1 cellular context compared by ENCODE assay signal in genomic region chr3:152436707-152437615, GRCh38.
A peak's percentile ranks its signal among the peaks of the same experiment; 100 is the strongest.
TF ChIP-seq lines count a peak whose summit lies in the region.

No MANE protein-coding gene starts in this region.

TF ChIP-seq in K562, 482 proteins besides CTCF, POLR2A, EP300 and RAD21 (continued from another document and continues in another):
- TF ChIP-seq ZBTB49 (CRISPR knock-in tag; IDR thresholded peaks at IDR 0.05; ENCODE audit: borderline replicate concordance) (no peak), SP1 (CRISPR knock-in tag; IDR thresholded peaks at IDR 0.05) (no peak), HEY1 (CRISPR knock-in tag; IDR thresholded peaks at IDR 0.05; ENCODE audit: borderline replicate concordance) (no peak), ILK (tag; IDR thresholded peaks at IDR 0.05; ENCODE audit: borderline replicate concordance, low read depth) (no peak), DDX20 (tag; IDR thresholded peaks at IDR 0.05; ENCODE audit: low read depth) (no peak), TGIF2 (CRISPR knock-in tag; IDR thresholded peaks at IDR 0.05) (no peak), EGR1 (conservative IDR thresholded peaks at IDR 0.05) (no peak), NR3C1 (CRISPR knock-in tag; IDR thresholded peaks at IDR 0.05) (no peak), MAFF (IDR thresholded peaks at IDR 0.05; ENCODE audit: low read length) (peak; percentile 92), DIDO1 (tag; IDR thresholded peaks at IDR 0.05; ENCODE audit: low read depth) (no peak), SMARCA5 (IDR thresholded peaks at IDR 0.05) (no peak), FIP1L1 (IDR thresholded peaks at IDR 0.05; ENCODE audit: low read depth, low read length, poor library complexity, severe bottlenecking) (no peak), HIVEP1 (CRISPR knock-in tag; IDR thresholded peaks at IDR 0.05) (no peak), RNF2 (IDR thresholded peaks at IDR 0.05) (peak; percentile 29; the same call in 1 of the 2 replicates), ZNF124 (CRISPR knock-in tag; IDR thresholded peaks at IDR 0.05) (no peak), GABPB1 (CRISPR knock-in tag; IDR thresholded peaks at IDR 0.05) (no peak), HNRNPH1 (optimal IDR thresholded peaks at IDR 0.05; ENCODE audit: low read depth, low read length) (no peak), CEBPB (tag; IDR thresholded peaks at IDR 0.05) (no peak), NFIC (IDR thresholded peaks at IDR 0.05) (no peak), CREBBP (IDR thresholded peaks at IDR 0.05; ENCODE audit: low read depth, low read length) (no peak), ZNF274 (IDR thresholded peaks at IDR 0.05; ENCODE audit: borderline replicate concordance, low read depth, low read length) (no peak), NBN (IDR thresholded peaks at IDR 0.05; ENCODE audit: low read depth) (no peak), MITF (IDR thresholded peaks at IDR 0.05) (no peak), ARID1B (IDR thresholded peaks at IDR 0.05) (peak; percentile 65), NR4A1 (CRISPR knock-in tag; IDR thresholded peaks at IDR 0.05) (no peak), NR4A1 (tag; IDR thresholded peaks at IDR 0.05) (no peak), SAFB2 (IDR thresholded peaks at IDR 0.05; ENCODE audit: borderline replicate concordance, low read depth, low read length, severe bottlenecking) (no peak), E2F5 (CRISPR knock-in tag; IDR thresholded peaks at IDR 0.05) (no peak), E2F1 (CRISPR knock-in tag; IDR thresholded peaks at IDR 0.05) (no peak), TEAD2 (tag; IDR thresholded peaks at IDR 0.05) (no peak), ADNP (tag; IDR thresholded peaks at IDR 0.05) (no peak), MAFG (tag; conservative IDR thresholded peaks at IDR 0.05) (peak; percentile 91), ZNF165 (CRISPR knock-in tag; IDR thresholded peaks at IDR 0.05; ENCODE audit: borderline replicate concordance) (no peak), ZNF707 (CRISPR knock-in tag; conservative IDR thresholded peaks at IDR 0.05) (no peak), MAFK (IDR thresholded peaks at IDR 0.05; ENCODE audit: low read length) (peak; percentile 90), NR2F6 (CRISPR knock-in tag; IDR thresholded peaks at IDR 0.05) (no peak), CC2D1A (IDR thresholded peaks at IDR 0.05) (peak; percentile 89; the same call in 1 of the 2 replicates), ZNF24 (IDR thresholded peaks at IDR 0.05) (no peak), ZNF311 (CRISPR knock-in tag; IDR thresholded peaks at IDR 0.05) (no peak), ZC3H11A (IDR thresholded peaks at IDR 0.05; ENCODE audit: low read depth, low read length) (no peak)
- TF ChIP-seq, protein P1, sequence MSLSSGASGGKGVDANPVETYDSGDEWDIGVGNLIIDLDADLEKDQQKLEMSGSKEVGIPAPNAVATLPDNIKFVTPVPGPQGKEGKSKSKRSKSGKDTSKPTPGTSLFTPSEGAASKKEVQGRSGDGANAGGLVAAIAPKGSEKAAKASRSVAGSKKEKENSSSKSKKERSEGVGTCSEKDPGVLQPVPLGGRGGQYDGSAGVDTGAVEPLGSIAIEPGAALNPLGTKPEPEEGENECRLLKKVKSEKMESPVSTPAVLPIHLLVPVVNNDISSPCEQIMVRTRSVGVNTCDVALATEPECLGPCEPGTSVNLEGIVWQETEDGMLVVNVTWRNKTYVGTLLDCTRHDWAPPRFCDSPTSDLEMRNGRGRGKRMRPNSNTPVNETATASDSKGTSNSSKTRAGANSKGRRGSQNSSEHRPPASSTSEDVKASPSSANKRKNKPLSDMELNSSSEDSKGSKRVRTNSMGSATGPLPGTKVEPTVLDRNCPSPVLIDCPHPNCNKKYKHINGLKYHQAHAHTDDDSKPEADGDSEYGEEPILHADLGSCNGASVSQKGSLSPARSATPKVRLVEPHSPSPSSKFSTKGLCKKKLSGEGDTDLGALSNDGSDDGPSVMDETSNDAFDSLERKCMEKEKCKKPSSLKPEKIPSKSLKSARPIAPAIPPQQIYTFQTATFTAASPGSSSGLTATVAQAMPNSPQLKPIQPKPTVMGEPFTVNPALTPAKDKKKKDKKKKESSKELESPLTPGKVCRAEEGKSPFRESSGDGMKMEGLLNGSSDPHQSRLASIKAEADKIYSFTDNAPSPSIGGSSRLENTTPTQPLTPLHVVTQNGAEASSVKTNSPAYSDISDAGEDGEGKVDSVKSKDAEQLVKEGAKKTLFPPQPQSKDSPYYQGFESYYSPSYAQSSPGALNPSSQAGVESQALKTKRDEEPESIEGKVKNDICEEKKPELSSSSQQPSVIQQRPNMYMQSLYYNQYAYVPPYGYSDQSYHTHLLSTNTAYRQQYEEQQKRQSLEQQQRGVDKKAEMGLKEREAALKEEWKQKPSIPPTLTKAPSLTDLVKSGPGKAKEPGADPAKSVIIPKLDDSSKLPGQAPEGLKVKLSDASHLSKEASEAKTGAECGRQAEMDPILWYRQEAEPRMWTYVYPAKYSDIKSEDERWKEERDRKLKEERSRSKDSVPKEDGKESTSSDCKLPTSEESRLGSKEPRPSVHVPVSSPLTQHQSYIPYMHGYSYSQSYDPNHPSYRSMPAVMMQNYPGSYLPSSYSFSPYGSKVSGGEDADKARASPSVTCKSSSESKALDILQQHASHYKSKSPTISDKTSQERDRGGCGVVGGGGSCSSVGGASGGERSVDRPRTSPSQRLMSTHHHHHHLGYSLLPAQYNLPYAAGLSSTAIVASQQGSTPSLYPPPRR (CRISPR knock-in tag; IDR thresholded peaks at IDR 0.05; ENCODE audit: borderline replicate concordance), result no peak
- TF ChIP-seq, protein P2, sequence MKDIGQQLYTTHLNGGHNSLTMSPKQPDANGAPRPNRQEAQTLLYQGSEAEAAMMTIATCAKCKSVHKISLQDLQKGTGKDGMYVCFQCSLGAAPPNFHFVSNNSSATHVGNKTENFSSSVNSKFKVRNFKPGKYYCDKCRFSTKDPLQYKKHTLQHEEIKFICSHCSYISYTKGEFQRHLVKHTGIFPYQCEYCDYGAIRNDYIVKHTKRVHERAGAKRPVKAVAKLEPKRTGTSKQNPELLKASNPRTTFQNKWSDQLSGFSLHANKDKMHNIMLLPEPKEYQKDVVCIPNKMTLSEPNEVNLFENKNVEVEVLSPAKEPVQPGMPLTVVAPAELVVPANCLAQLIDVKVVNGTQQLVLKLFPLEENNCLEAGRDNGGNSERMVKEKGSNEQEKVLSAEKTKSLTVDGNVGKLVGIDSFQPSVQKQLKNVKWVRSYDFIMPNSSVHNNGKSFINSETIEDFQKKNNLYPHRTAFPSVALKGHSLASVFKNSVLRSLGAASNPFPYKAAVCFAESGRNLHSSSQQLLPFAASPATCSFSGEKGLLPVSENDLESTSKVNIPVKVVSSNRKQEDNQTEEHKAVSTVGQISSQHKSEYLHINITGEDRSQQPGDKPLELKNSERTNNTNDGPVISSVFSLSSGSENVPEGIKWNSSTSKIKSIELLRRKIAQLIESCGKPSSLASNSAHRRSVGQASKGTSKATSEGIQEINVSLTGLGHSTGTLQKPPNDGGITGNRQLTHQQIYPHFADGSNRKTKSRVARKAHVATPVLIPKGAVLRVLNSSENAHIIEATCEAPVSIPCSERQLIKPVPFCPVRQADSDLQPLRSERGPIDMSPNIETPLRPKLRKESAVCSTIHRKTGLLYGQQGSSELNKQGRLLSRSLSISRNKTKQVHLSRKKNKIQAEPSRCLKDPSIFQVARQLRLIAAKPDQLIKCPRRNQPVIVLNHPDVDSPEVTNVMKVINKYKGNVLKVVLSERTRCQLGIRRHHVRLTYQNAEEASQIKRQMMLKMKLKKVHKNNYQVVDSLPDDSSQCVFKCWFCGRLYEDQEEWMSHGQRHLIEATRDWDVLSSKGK (CRISPR knock-in tag; IDR thresholded peaks at IDR 0.05), result no peak
- TF ChIP-seq, protein P3, sequence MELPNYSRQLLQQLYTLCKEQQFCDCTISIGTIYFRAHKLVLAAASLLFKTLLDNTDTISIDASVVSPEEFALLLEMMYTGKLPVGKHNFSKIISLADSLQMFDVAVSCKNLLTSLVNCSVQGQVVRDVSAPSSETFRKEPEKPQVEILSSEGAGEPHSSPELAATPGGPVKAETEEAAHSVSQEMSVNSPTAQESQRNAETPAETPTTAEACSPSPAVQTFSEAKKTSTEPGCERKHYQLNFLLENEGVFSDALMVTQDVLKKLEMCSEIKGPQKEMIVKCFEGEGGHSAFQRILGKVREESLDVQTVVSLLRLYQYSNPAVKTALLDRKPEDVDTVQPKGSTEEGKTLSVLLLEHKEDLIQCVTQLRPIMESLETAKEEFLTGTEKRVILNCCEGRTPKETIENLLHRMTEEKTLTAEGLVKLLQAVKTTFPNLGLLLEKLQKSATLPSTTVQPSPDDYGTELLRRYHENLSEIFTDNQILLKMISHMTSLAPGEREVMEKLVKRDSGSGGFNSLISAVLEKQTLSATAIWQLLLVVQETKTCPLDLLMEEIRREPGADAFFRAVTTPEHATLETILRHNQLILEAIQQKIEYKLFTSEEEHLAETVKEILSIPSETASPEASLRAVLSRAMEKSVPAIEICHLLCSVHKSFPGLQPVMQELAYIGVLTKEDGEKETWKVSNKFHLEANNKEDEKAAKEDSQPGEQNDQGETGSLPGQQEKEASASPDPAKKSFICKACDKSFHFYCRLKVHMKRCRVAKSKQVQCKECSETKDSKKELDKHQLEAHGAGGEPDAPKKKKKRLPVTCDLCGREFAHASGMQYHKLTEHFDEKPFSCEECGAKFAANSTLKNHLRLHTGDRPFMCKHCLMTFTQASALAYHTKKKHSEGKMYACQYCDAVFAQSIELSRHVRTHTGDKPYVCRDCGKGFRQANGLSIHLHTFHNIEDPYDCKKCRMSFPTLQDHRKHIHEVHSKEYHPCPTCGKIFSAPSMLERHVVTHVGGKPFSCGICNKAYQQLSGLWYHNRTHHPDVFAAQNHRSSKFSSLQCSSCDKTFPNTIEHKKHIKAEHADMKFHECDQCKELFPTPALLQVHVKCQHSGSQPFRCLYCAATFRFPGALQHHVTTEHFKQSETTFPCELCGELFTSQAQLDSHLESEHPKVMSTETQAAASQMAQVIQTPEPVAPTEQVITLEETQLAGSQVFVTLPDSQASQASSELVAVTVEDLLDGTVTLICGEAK (IDR thresholded peaks at IDR 0.05), result no peak
- TF ChIP-seq, protein P3 (CRISPR knock-in tag; IDR thresholded peaks at IDR 0.05), result no peak
